1 cellular context compared by ENCODE assay signal in genomic region chr11:65559951-65560537, GRCh38.
TF ChIP-seq lines count a peak whose summit lies in the region.

No MANE protein-coding gene starts in this region.

TF ChIP-seq in HepG2, 621 proteins besides CTCF, POLR2A, EP300 and RAD21 (continued from another document and continues in another):
- TF ChIP-seq HBP1 (CRISPR knock-in tag; IDR thresholded peaks at IDR 0.05; ENCODE audit: low read depth) (no peak), NKX3-1 (CRISPR knock-in tag; IDR thresholded peaks at IDR 0.05) (no peak), SNAPC5 (CRISPR knock-in tag; IDR thresholded peaks at IDR 0.05; ENCODE audit: borderline replicate concordance) (no peak), ETV5 (CRISPR knock-in tag; IDR thresholded peaks at IDR 0.05; ENCODE audit: borderline replicate concordance) (peak; percentile 28; the same call in 1 of the 2 replicates), ZC3H4 (CRISPR knock-in tag; IDR thresholded peaks at IDR 0.05; ENCODE audit: borderline replicate concordance) (no peak), ZNF326 (CRISPR knock-in tag; IDR thresholded peaks at IDR 0.05; ENCODE audit: borderline replicate concordance) (no peak), ZBTB10 (CRISPR knock-in tag; IDR thresholded peaks at IDR 0.05; ENCODE audit: borderline replicate concordance) (no peak), NR3C1 (CRISPR knock-in tag; IDR thresholded peaks at IDR 0.05) (no peak), ZUFSP (CRISPR knock-in tag; IDR thresholded peaks at IDR 0.05; ENCODE audit: borderline replicate concordance) (no peak), CBFB (CRISPR knock-in tag; IDR thresholded peaks at IDR 0.05) (no peak), ZNF670 (CRISPR knock-in tag; IDR thresholded peaks at IDR 0.05; ENCODE audit: borderline replicate concordance) (no peak), EED (CRISPR knock-in tag; IDR thresholded peaks at IDR 0.05) (no peak), BHLHE40 (IDR thresholded peaks at IDR 0.05; ENCODE audit: low read length) (no peak), RNF219 (CRISPR knock-in tag; IDR thresholded peaks at IDR 0.05) (no peak), BATF2 (CRISPR knock-in tag; IDR thresholded peaks at IDR 0.05) (no peak), KDM5A (IDR thresholded peaks at IDR 0.05; ENCODE audit: borderline replicate concordance, low read length) (no peak), ZNF44 (CRISPR knock-in tag; IDR thresholded peaks at IDR 0.05) (no peak), ZNF614 (CRISPR knock-in tag; IDR thresholded peaks at IDR 0.05; ENCODE audit: borderline replicate concordance) (no peak), SOX5 (CRISPR knock-in tag; IDR thresholded peaks at IDR 0.05; ENCODE audit: borderline replicate concordance) (peak; percentile 21; the same call in 1 of the 2 replicates), HDAC6 (IDR thresholded peaks at IDR 0.05; ENCODE audit: low read depth, low read length) (no peak), ZFP37 (CRISPR knock-in tag; IDR thresholded peaks at IDR 0.05; ENCODE audit: borderline replicate concordance) (no peak), ZNF576 (CRISPR knock-in tag; IDR thresholded peaks at IDR 0.05) (no peak), ETS1 (CRISPR knock-in tag; IDR thresholded peaks at IDR 0.05) (no peak), ZSCAN25 (CRISPR knock-in tag; IDR thresholded peaks at IDR 0.05) (peak; percentile 90), ZNF296 (CRISPR knock-in tag; conservative IDR thresholded peaks at IDR 0.05) (no peak), HMGA1 (CRISPR knock-in tag; conservative IDR thresholded peaks at IDR 0.05) (no peak), SATB2 (CRISPR knock-in tag; IDR thresholded peaks at IDR 0.05) (no peak), ZNF225 (CRISPR knock-in tag; IDR thresholded peaks at IDR 0.05) (no peak), SOX6 (IDR thresholded peaks at IDR 0.05) (no peak), SOX6 (CRISPR knock-in tag; IDR thresholded peaks at IDR 0.05) (no peak), NCOA1 (CRISPR knock-in tag; IDR thresholded peaks at IDR 0.05) (no peak), RXRA (CRISPR knock-in tag; IDR thresholded peaks at IDR 0.05) (no peak), THAP11 (CRISPR knock-in tag; IDR thresholded peaks at IDR 0.05) (no peak), NCOA5 (CRISPR knock-in tag; IDR thresholded peaks at IDR 0.05) (no peak), ZFP36 (IDR thresholded peaks at IDR 0.05; ENCODE audit: borderline replicate concordance, low read depth, low read length, partially characterized antibody) (no peak), FOXP1 (IDR thresholded peaks at IDR 0.05) (no peak), FOXP1 (CRISPR knock-in tag; IDR thresholded peaks at IDR 0.05) (no peak), MXD4 (CRISPR knock-in tag; IDR thresholded peaks at IDR 0.05) (no peak), KDM3A (CRISPR knock-in tag; IDR thresholded peaks at IDR 0.05; ENCODE audit: low read depth) (no peak), SIN3A (IDR thresholded peaks at IDR 0.05; ENCODE audit: borderline replicate concordance, low read depth, low read length) (no peak), REST (IDR thresholded peaks at IDR 0.05; ENCODE audit: borderline replicate concordance in 1 of 2, low read depth in 1 of 2, low read length in 2 of 2) (no peak), E2F2 (CRISPR knock-in tag; IDR thresholded peaks at IDR 0.05; ENCODE audit: borderline replicate concordance) (no peak), FOXK2 (IDR thresholded peaks at IDR 0.05) (no peak), CHD4 (IDR thresholded peaks at IDR 0.05; ENCODE audit: borderline replicate concordance, low read length) (no peak), MTF2 (CRISPR knock-in tag; IDR thresholded peaks at IDR 0.05; ENCODE audit: borderline replicate concordance) (no peak), ZNF674 (CRISPR knock-in tag; IDR thresholded peaks at IDR 0.05; ENCODE audit: low read depth) (no peak), CREB3 (CRISPR knock-in tag; IDR thresholded peaks at IDR 0.05) (no peak), HNF1B (CRISPR knock-in tag; IDR thresholded peaks at IDR 0.05) (no peak), KDM2A (CRISPR knock-in tag; IDR thresholded peaks at IDR 0.05; ENCODE audit: borderline replicate concordance, low read depth) (peak; percentile 1; the same call in 1 of the 2 replicates), ZNF788 (CRISPR knock-in tag; IDR thresholded peaks at IDR 0.05; ENCODE audit: borderline replicate concordance) (no peak), MIER2 (CRISPR knock-in tag; IDR thresholded peaks at IDR 0.05) (no peak), TARDBP (CRISPR knock-in tag; IDR thresholded peaks at IDR 0.05) (no peak), BRD4 (CRISPR knock-in tag; IDR thresholded peaks at IDR 0.05) (no peak), TBX2 (CRISPR knock-in tag; IDR thresholded peaks at IDR 0.05; ENCODE audit: borderline replicate concordance) (no peak)
